1 cellular context compared by ENCODE assay signal in genomic region chr14:53237488-53237887, GRCh38.
TF ChIP-seq lines count a peak whose summit lies in the region.

No MANE protein-coding gene starts in this region.

TF ChIP-seq in H1, 55 proteins besides CTCF, POLR2A, EP300 and RAD21:
- TF ChIP-seq HDAC2 (IDR thresholded peaks at IDR 0.05; ENCODE audit: borderline replicate concordance in 1 of 2, low read depth in 2 of 2, low read length in 2 of 2) (no peak), SIN3A (conservative IDR thresholded peaks at IDR 0.05 in 1 of 2, IDR thresholded peaks at IDR 0.05 in 1 of 2; ENCODE audit: low read depth in 1 of 2, low read length in 2 of 2) (no peak), RFX5 (IDR thresholded peaks at IDR 0.05; ENCODE audit: borderline replicate concordance, low read depth, low read length) (no peak), ZNF274 (IDR thresholded peaks at IDR 0.05; ENCODE audit: borderline replicate concordance, extremely low read depth, low read length) (no peak), USF2 (IDR thresholded peaks at IDR 0.05; ENCODE audit: low read length) (no peak), SRF (IDR thresholded peaks at IDR 0.05; ENCODE audit: low read depth, low read length) (no peak), SP4 (IDR thresholded peaks at IDR 0.05; ENCODE audit: low read length) (no peak), GTF2F1 (IDR thresholded peaks at IDR 0.05; ENCODE audit: borderline replicate concordance, low read depth, low read length) (no peak), EZH2 (IDR thresholded peaks at IDR 0.05; ENCODE audit: low read depth, low read length, severe bottlenecking) (no peak), TAF7 (optimal IDR thresholded peaks at IDR 0.05; ENCODE audit: borderline replicate concordance, low read depth, low read length) (no peak), KDM4A (IDR thresholded peaks at IDR 0.05; ENCODE audit: low read depth, low read length, severe bottlenecking) (no peak), POU5F1 (IDR thresholded peaks at IDR 0.05; ENCODE audit: low read depth, low read length) (no peak), RBBP5 (IDR thresholded peaks at IDR 0.05; ENCODE audit: borderline replicate concordance, low read depth, low read length) (no peak), BCL11A (IDR thresholded peaks at IDR 0.05; ENCODE audit: low read depth in 2 of 2, low read length in 2 of 2) (no peak)
- TF ChIP-seq, protein P1, sequence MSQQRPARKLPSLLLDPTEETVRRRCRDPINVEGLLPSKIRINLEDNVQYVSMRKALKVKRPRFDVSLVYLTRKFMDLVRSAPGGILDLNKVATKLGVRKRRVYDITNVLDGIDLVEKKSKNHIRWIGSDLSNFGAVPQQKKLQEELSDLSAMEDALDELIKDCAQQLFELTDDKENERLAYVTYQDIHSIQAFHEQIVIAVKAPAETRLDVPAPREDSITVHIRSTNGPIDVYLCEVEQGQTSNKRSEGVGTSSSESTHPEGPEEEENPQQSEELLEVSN (IDR thresholded peaks at IDR 0.05), result no peak
TF ChIP-seq in H1: peak in this region for 0.
